Comparison of ENCODE assay signal across 28 cellular contexts in genomic region chr2:111970453-111970852, GRCh38.
"Had no signal": no experiment of that assay in that cellular context is flagged by ENCODE, and none has a peak within 500 bp of the region (broad histone marks: within the 10 kb centered on the region; RNA-seq: fewer than 3 reads in every experiment).

No MANE protein-coding gene starts in this region.

- H3K27ac ChIP-seq: colonic mucosa, epithelial cell of prostate, esophagus squamous epithelium, gastrocnemius medialis, heart left ventricle, hepatocyte, left lung, lower lobe of right lung had no signal

- H3K36me3 ChIP-seq: colonic mucosa had no signal

- H3K4me3 Mint-ChIP-seq: dendritic cell treated with granulocyte-macrophage colony-stimulating factor and Interleukin-4, amounts not matched to agents 40 ng/mL and 50 ng/mL, for 4 days; effector memory CD8-positive, alpha-beta T cell; endodermal cell; immature natural killer cell; mesothelial cell of epicardium; naive B cell had no signal

- H3K9me3 ChIP-seq: colonic mucosa, esophagus squamous epithelium, gastrocnemius medialis, heart left ventricle, left lung, lower lobe of right lung, mucosa of descending colon had no signal

- H3K36me3 Mint-ChIP-seq: immature natural killer cell, naive B cell had no signal

- DNase-seq: colonic mucosa; cortex of kidney; effector CD8-positive, alpha-beta T cell; effector memory CD8-positive, alpha-beta T cell; endodermal cell; erythroblast; esophagus squamous epithelium; foreskin fibroblast; foreskin melanocyte; gastrocnemius medialis; heart left ventricle; hypothalamus; immature natural killer cell; islet precursor cell; kidney; kidney glomerular epithelial cell; left lung; left ventricle myocardium superior; lower lobe of right lung; mesenchymal stem cell; mucosa of descending colon; naive B cell had no signal

- FAIRE-seq: endometrium, kidney had no signal

- H3K4me1 Mint-ChIP-seq: mesothelial cell of epicardium had no signal

- ATAC-seq: effector memory CD8-positive, alpha-beta T cell; esophagus mucosa; gastrocnemius medialis; heart left ventricle; left lung; left ventricle myocardium superior; lower lobe of right lung; mucosa of descending colon had no signal

- H3K9me3 Mint-ChIP-seq: dendritic cell treated with granulocyte-macrophage colony-stimulating factor and Interleukin-4, amounts not matched to agents 40 ng/mL and 50 ng/mL, for 4 days; effector memory CD8-positive, alpha-beta T cell; endodermal cell; immature natural killer cell; mesothelial cell of epicardium had no signal

- H3K27me3 ChIP-seq: colonic mucosa, esophagus squamous epithelium, gastrocnemius medialis, heart left ventricle, hepatocyte, left lung had no signal

- H3K27ac Mint-ChIP-seq: dendritic cell treated with granulocyte-macrophage colony-stimulating factor and Interleukin-4, amounts not matched to agents 40 ng/mL and 50 ng/mL, for 4 days; effector memory CD8-positive, alpha-beta T cell; endodermal cell; immature natural killer cell; mesothelial cell of epicardium; naive B cell had no signal

- H3K4me3 ChIP-seq: colonic mucosa, esophagus squamous epithelium, gastrocnemius medialis, heart left ventricle, hepatocyte, left lung, lower lobe of right lung, mucosa of descending colon had no signal

- H3K4me1 ChIP-seq: colonic mucosa had no signal
